17 cellular contexts compared by ENCODE assay signal in genomic region chr2:187126247-187127005, GRCh38.
DNase-seq lines count a peak whose midpoint lies in the region; ATAC-seq and TF ChIP-seq lines count a peak whose summit lies in the region.
"Had no signal": no experiment of that assay in that cellular context is flagged by ENCODE, and none has a peak within 500 bp of the region (broad histone marks: within the 10 kb centered on the region; RNA-seq: fewer than 3 reads in every experiment).

No MANE protein-coding gene starts in this region.

- DNase-seq in A673 (ENCODE audit: low spot score) (peak; percentile 51), NCI-H69 (lab: John Stamatoyannopoulos, UW) (peak; percentile 11), type B pancreatic cell (ENCODE audit: extremely low spot score, unreplicated experiment) (no peak), T-cell (no peak), right cardiac atrium (no peak)
- DNase-seq: CD4-positive, alpha-beta memory T cell; DMS153; DMS79; GDM1; GOT3; H7 had no signal

- H3K9me3 ChIP-seq in A673 (ENCODE audit: low read depth, low read length, poor library complexity, severe bottlenecking), result no peaks in the 10 kb centered on the region
- H3K9me3 ChIP-seq in right cardiac atrium (ENCODE audit: control insufficient read depth, low read length), result no peaks in the 10 kb centered on the region
- H3K9me3 ChIP-seq: BLaER1 had no signal

- H3K27ac Mint-ChIP-seq in nephron (peak overlapping the region in 2 of 3 experiments; percentile 9 to 35), type B pancreatic cell (no peak overlapping the region), T-cell (no peak overlapping the region)
- H3K27ac Mint-ChIP-seq: CD14-positive monocyte; CD4-positive, alpha-beta memory T cell; IgD-negative memory B cell had no signal

- no TSS peak for BruUV-seq in A673 (replicated peaks; lab: Mats Ljungman, UMichigan)

- H3K4me3 ChIP-seq in A673 (ENCODE audit: low read depth, low read length, poor library complexity, severe bottlenecking), result no peak overlapping the region
- no peak overlapping the region for H3K4me3 ChIP-seq in ACC112 (ENCODE audit: low read depth, low read length)
- H3K4me3 ChIP-seq in right cardiac atrium (ENCODE audit: low read length), result no peak overlapping the region
- H3K4me3 ChIP-seq: BLaER1 had no signal

- H3K27ac ChIP-seq in A673 (ENCODE audit: low read depth, low read length, poor library complexity, severe bottlenecking), result no peak overlapping the region
- no peak overlapping the region for H3K27ac ChIP-seq in ACC112 (ENCODE audit: low read depth, low read length)
- no peak overlapping the region for H3K27ac ChIP-seq in right cardiac atrium (ENCODE audit: low read length)
- H3K27ac ChIP-seq: BLaER1 had no signal

- H3K36me3 Mint-ChIP-seq in nephron (ENCODE audit: low read depth) (no peaks in the 10 kb centered on the region), type B pancreatic cell (no peaks in the 10 kb centered on the region), T-cell (no peaks in the 10 kb centered on the region)
- H3K36me3 Mint-ChIP-seq: CD14-positive monocyte; CD4-positive, alpha-beta memory T cell; IgD-negative memory B cell had no signal

- WGBS in right cardiac atrium, result 74% methylated on average over 5 of the region's 5 CpGs

- no peaks in the 10 kb centered on the region for H3K9me3 Mint-ChIP-seq in nephron
- no peaks in the 10 kb centered on the region for H3K9me3 Mint-ChIP-seq in type B pancreatic cell
- H3K9me3 Mint-ChIP-seq in T-cell, result peaks cover 0 to 4% (median 0%) of the 10 kb centered on the region in 3 donors

- H3K27me3 ChIP-seq in A673 (replicated peaks; ENCODE audit: insufficient read depth, low read depth, low read length, poor library complexity), result no peaks in the 10 kb centered on the region
- no peaks in the 10 kb centered on the region for H3K27me3 ChIP-seq in ACC112 (ENCODE audit: insufficient read depth, low read length)
- no peaks in the 10 kb centered on the region for H3K27me3 ChIP-seq in right cardiac atrium (ENCODE audit: control insufficient read depth, insufficient read depth)
- H3K27me3 ChIP-seq: BLaER1 had no signal

- ATAC-seq in T-cell (replicated peaks in 1 of 4) (no peak), right cardiac atrium (no peak)
- ATAC-seq: HCT116 had no signal

- no peaks in the 10 kb centered on the region for H3K79me2 ChIP-seq in ACC112 (ENCODE audit: control insufficient read depth, insufficient read depth, low read length, unreplicated experiment)

- CTCF ChIA-PET in A673 (lab: Charles Lee) (no interaction called here), T-cell (lab: Charles Lee) (no interaction called here)

- intact Hi-C loops in A673 (cut with micrococcal nuclease; ENCODE audit: unreplicated experiment), result no loop called here
- intact Hi-C loops in right cardiac atrium (cut with DNase I), result no loop called here

- no peak for TF ChIP-seq CTCF in A673 (conservative IDR thresholded peaks at IDR 0.05; ENCODE audit: low read depth, low read length)
- no peak for TF ChIP-seq CTCF in nephron (IDR thresholded peaks at IDR 0.05; ENCODE audit: unreplicated experiment in 3 of 3)
- no peak for TF ChIP-seq CTCF in type B pancreatic cell (conservative IDR thresholded peaks at IDR 0.05)

- no peak overlapping the region for H3K4me3 Mint-ChIP-seq in nephron
- H3K4me3 Mint-ChIP-seq in type B pancreatic cell, result no peak overlapping the region
- no peak overlapping the region for H3K4me3 Mint-ChIP-seq in T-cell
- H3K4me3 Mint-ChIP-seq: CD14-positive monocyte; CD4-positive, alpha-beta memory T cell had no signal

- H3K4me1 Mint-ChIP-seq in nephron (peaks cover 20% of the 10 kb centered on the region), type B pancreatic cell (ENCODE audit: unreplicated experiment) (peaks cover 5% of the 10 kb centered on the region), T-cell (no peaks in the 10 kb centered on the region)
- H3K4me1 Mint-ChIP-seq: CD14-positive monocyte; CD4-positive, alpha-beta memory T cell; IgD-negative memory B cell had no signal

- H3K4me1 ChIP-seq in A673 (ENCODE audit: insufficient read depth, low read length, poor library complexity, severe bottlenecking) (peaks cover 18% of the 10 kb centered on the region), ACC112 (ENCODE audit: control insufficient read depth, insufficient read depth, low read length, unreplicated experiment) (no peaks in the 10 kb centered on the region), right cardiac atrium (ENCODE audit: control insufficient read depth, insufficient read depth, low read length) (no peaks in the 10 kb centered on the region)
- H3K4me1 ChIP-seq: BLaER1 had no signal

- POLR2A ChIA-PET in A673 (lab: Charles Lee; ENCODE audit: low non-redundant PET), result no interaction called here
- POLR2A ChIA-PET in T-cell (lab: Charles Lee), result no interaction called here

- H3K27me3 Mint-ChIP-seq in nephron (ENCODE audit: low read depth) (no peaks in the 10 kb centered on the region), type B pancreatic cell (no peaks in the 10 kb centered on the region), T-cell (no peaks in the 10 kb centered on the region)
- H3K27me3 Mint-ChIP-seq: CD4-positive, alpha-beta memory T cell; IgD-negative memory B cell had no signal

- peak overlapping the region; percentile 34 for H2AFZ ChIP-seq in ACC112 (ENCODE audit: low read length, unreplicated experiment)

- no peaks in the 10 kb centered on the region for H3K36me3 ChIP-seq in A673 (ENCODE audit: insufficient read depth, low read length, poor library complexity, severe bottlenecking)
- no peaks in the 10 kb centered on the region for H3K36me3 ChIP-seq in ACC112 (ENCODE audit: insufficient read depth, low read length)
- H3K36me3 ChIP-seq: BLaER1 had no signal

Comparison
In these comparisons a context has a peak if more than half of its experiments do, and no peak if none do; other contexts are left out.
1. DNase-seq: peak in A673 (single experiment) and NCI-H69 (single experiment); none in type B pancreatic cell (single experiment), T-cell (0 of 34) and right cardiac atrium (0 of 3).
2. H3K27ac Mint-ChIP-seq: peak in nephron (2 of 3); none in type B pancreatic cell (single experiment) and T-cell (0 of 2).